In the genomic region with DNA sequence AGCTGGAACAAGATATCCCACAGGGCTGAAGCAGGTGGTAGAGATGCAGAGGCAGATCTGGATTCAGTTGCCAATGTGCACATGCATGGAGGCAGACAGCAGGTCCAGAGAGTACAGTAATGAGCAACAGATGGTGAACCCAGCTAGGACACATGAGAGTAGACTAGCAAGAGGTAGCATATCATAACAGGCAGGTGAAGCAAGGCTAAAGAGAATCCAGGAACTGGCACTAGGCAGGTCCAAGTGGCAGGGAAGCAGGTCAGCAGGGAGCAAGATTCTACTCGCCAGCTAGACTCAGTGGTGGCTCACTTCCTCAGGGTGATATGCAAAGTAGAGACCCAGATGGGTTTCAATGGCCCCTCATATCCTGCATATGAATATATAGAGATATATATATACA, we compare ENCODE assay signal across 22 cellular contexts. TPM values are rescaled to one million over a fixed set of nuclear protein-coding genes. Genes with fewer than 3 reads are reported as not detected.
DNase-seq lines count a peak whose midpoint lies in the region; ATAC-seq and TF ChIP-seq lines count a peak whose summit lies in the region.
"Had no signal": no experiment of that assay in that cellular context is flagged by ENCODE, and none has a peak within 500 bp of the region (broad histone marks: within the 10 kb centered on the region; RNA-seq: fewer than 3 reads in every experiment).

No MANE protein-coding gene starts in this region.

- no peak for TF ChIP-seq CTCF in psoas muscle (IDR thresholded peaks at IDR 0.05)
- no peak for TF ChIP-seq CTCF in brain microvascular endothelial cell (IDR thresholded peaks at IDR 0.05; ENCODE audit: low read depth, low read length, missing control alignments)

- no peak overlapping the region for H3K4me3 ChIP-seq in psoas muscle
- no peak overlapping the region for H3K4me3 ChIP-seq in brain microvascular endothelial cell (ENCODE audit: low read depth, low read length)
- H3K4me3 ChIP-seq in HAP-1 = no peak overlapping the region
- H3K4me3 ChIP-seq: stomach had no signal

- H3K27ac ChIP-seq in psoas muscle (peak overlapping the region; percentile 74), brain microvascular endothelial cell (no peak overlapping the region)
- H3K27ac ChIP-seq: HL-60, stomach had no signal

- H3K36me3 ChIP-seq in psoas muscle (ENCODE audit: insufficient read depth in 1 of 2, low read depth in 1 of 2) (no peaks in the 10 kb centered on the region), brain microvascular endothelial cell (replicated peaks) (no peaks in the 10 kb centered on the region), HAP-1 (replicated peaks) (no peaks in the 10 kb centered on the region)
- H3K36me3 ChIP-seq: stomach had no signal

- in situ Hi-C loops in brain microvascular endothelial cell (cut with HindIII; ENCODE audit: low pct_ligation_motif_present, low sequenced_read_pairs) (no loop called here), HAP-1 (cut with MboI; ENCODE audit: low sequenced_read_pairs) (no loop called here)

- DNase-seq in DMS53 (lab: John Stamatoyannopoulos, UW) (peak; percentile 48), DMS53 treated with DMSO at 0.1 percent for 48 hours (lab: John Stamatoyannopoulos, UW; ENCODE audit: unreplicated experiment) (no peak), NCI-H524 (lab: John Stamatoyannopoulos, UW) (peak; percentile 65 to 85), psoas muscle (peak; percentile 12 to 53), brain microvascular endothelial cell (no peak), HAP-1 (ENCODE audit: low spot score in 2 of 2) (no peak)
- DNase-seq in stimulated activated CD4-positive, alpha-beta T cell treated with anti-CD3 and anti-CD28 coated beads, Interleukin-4, amount 100 ng/mL, for 4 hours = no peak
- DNase-seq: 8988T; activated CD4-positive, alpha-beta T cell treated with anti-CD3 and anti-CD28 coated beads, Interleukin-2, amount 50 U/mL, for 1 hour; activated T-cell treated with anti-CD3 and anti-CD28 coated beads, Interleukin-2, amount 50 U/mL, for 4 hours; islet precursor cell; KG1; NCI-H146; NCI-H774; occipital lobe; Right ventricle myocardium superior; small intestine; stomach; T-helper 9 cell had no signal

- WGBS in psoas muscle, 3 donors = 20 to 30% (median 27%) methylated on average over 1 of the region's 1 CpG

- ATAC-seq in HG02798 (IDR thresholded peaks at IDR 0.05; ENCODE audit: poor library complexity, unreplicated experiment) (peak; percentile 83), psoas muscle (peak; percentile 97 to 99 (median 98))
- ATAC-seq: activated T-cell treated with anti-CD3 and anti-CD28 coated beads, Interleukin-2, amount 50 U/mL, for 4 hours had no signal

- H3K4me1 ChIP-seq in psoas muscle (peaks cover 54% of the 10 kb centered on the region), HAP-1 (no peaks in the 10 kb centered on the region)

- H3K9me3 ChIP-seq in psoas muscle (peaks cover 2% of the 10 kb centered on the region), HAP-1 (no peaks in the 10 kb centered on the region)
- H3K9me3 ChIP-seq: stomach had no signal

- intact Hi-C loops in psoas muscle (cut with DNase I) = no loop called here

- H3K27me3 ChIP-seq in psoas muscle (ENCODE audit: insufficient read depth in 3 of 3, low read length in 2 of 3) (no peaks in the 10 kb centered on the region), brain microvascular endothelial cell (replicated peaks) (no peaks in the 10 kb centered on the region), HAP-1 (ENCODE audit: low read depth) (no peaks in the 10 kb centered on the region)
- H3K27me3 ChIP-seq: stomach had no signal

RNA-seq across cellular contexts. Expression of a gene that starts 15.3 kb away (rescaled TPM):
- total RNA-seq in psoas muscle = 100 to 1,000 TPM; 300 to 480 (median 372) TPM
- polyA plus RNA-seq in psoas muscle = 1,000 to 10,000 TPM in 2 of 3 donors, 10 to 100 TPM in 1; 66.7 to 1,359 (median 1,026) TPM
- total RNA-seq: activated T-cell treated with anti-CD3 and anti-CD28 coated beads, Interleukin-2, amount 50 U/mL, for 4 hours; epithelial cell of proximal tubule; Right ventricle myocardium superior; stomach had no signal

RNA-seq across cellular contexts. Expression of a gene that starts 24.6 kb away (rescaled TPM):
- 1 to 10 TPM; 2.3 to 4.7 (median 3.5) TPM for total RNA-seq in psoas muscle
- 1 to 10 TPM; 1.3 to 3.7 (median 3.0) TPM for polyA plus RNA-seq in psoas muscle
- total RNA-seq: activated T-cell treated with anti-CD3 and anti-CD28 coated beads, Interleukin-2, amount 50 U/mL, for 4 hours; epithelial cell of proximal tubule; occipital lobe; Right ventricle myocardium superior; stomach had no signal
- polyA plus RNA-seq: small intestine, stomach had no signal

Comparison
In these comparisons a context has a peak if more than half of its experiments do, and no peak if none do; other contexts are left out.
1. DNase-seq: peak in DMS53 (single experiment), NCI-H524 (2 of 2) and psoas muscle (2 of 2); none in DMS53 treated with DMSO at 0.1 percent for 48 hours (single experiment), brain microvascular endothelial cell (single experiment), stimulated activated CD4-positive, alpha-beta T cell treated with anti-CD3 and anti-CD28 coated beads, Interleukin-4, amount 100 ng/mL, for 4 hours (0 of 2) and HAP-1 (0 of 2).